Comparison of ENCODE assay signal across 1 cellular context in genomic region chr22:31211504-31211861, GRCh38.
TF ChIP-seq lines count a peak whose summit lies in the region.

No MANE protein-coding gene starts in this region.

TF ChIP-seq in SK-N-SH, 30 proteins besides CTCF, POLR2A, EP300 and RAD21 (continued from another document):
- no peak for TF ChIP-seq GATA2 (CRISPR knock-in tag; IDR thresholded peaks at IDR 0.05)
- TF ChIP-seq USF2 (IDR thresholded peaks at IDR 0.05; ENCODE audit: borderline replicate concordance, low read depth, low read length) = no peak
- TF ChIP-seq MAX (IDR thresholded peaks at IDR 0.05; ENCODE audit: low read depth) = no peak
- no peak for TF ChIP-seq TEAD4 (IDR thresholded peaks at IDR 0.05; ENCODE audit: borderline replicate concordance, insufficient read depth)
- no peak for TF ChIP-seq USF1 (IDR thresholded peaks at IDR 0.05; ENCODE audit: borderline replicate concordance, low read depth)
TF ChIP-seq in SK-N-SH: peak in this region for 0.
